In genomic region chr3:36206936-36207620, GRCh38 we compare ENCODE assay signal across 2 cellular contexts.
TF ChIP-seq lines count a peak whose summit lies in the region.

No MANE protein-coding gene starts in this region.

TF ChIP-seq in GM23338, 12 proteins besides CTCF, POLR2A, EP300 and RAD21 (continued from another document):
- TF ChIP-seq ZNF462 (CRISPR knock-in tag; IDR thresholded peaks at IDR 0.05) (no peak), NANOG (IDR thresholded peaks at IDR 0.05; ENCODE audit: borderline replicate concordance) (no peak), EZH2 (IDR thresholded peaks at IDR 0.05; ENCODE audit: low read depth, unreplicated experiment) (no peak), STAT1 (IDR thresholded peaks at IDR 0.05; ENCODE audit: unreplicated experiment) (no peak), ZNF331 (CRISPR knock-in tag; IDR thresholded peaks at IDR 0.05; ENCODE audit: low read depth) (no peak), ETS1 (IDR thresholded peaks at IDR 0.05) (no peak), ZNF114 (CRISPR knock-in tag; IDR thresholded peaks at IDR 0.05) (no peak), REST (IDR thresholded peaks at IDR 0.05; ENCODE audit: unreplicated experiment) (no peak), POLR2AphosphoS5 (IDR thresholded peaks at IDR 0.05; ENCODE audit: low read depth) (no peak), JUNB (IDR thresholded peaks at IDR 0.05; ENCODE audit: unreplicated experiment) (no peak), EZH2phosphoT487 (IDR thresholded peaks at IDR 0.05; ENCODE audit: unreplicated experiment) (no peak)

TF ChIP-seq in HEK293, 187 proteins besides CTCF, POLR2A, EP300 and RAD21 (continued from another document and continues in another):
- TF ChIP-seq FEZF1 (tag by site-specific recombination; IDR thresholded peaks at IDR 0.05) (peak; percentile 97), SALL2 (tag by site-specific recombination; IDR thresholded peaks at IDR 0.05; ENCODE audit: borderline replicate concordance) (no peak), ZSCAN4 (tag by site-specific recombination; IDR thresholded peaks at IDR 0.05) (no peak), ZFP3 (tag by site-specific recombination; IDR thresholded peaks at IDR 0.05; ENCODE audit: low read depth) (no peak), KLF1 (tag by site-specific recombination; IDR thresholded peaks at IDR 0.05) (no peak), ZNF501 (tag by site-specific recombination; IDR thresholded peaks at IDR 0.05) (no peak), ZNF747 (tag by site-specific recombination; IDR thresholded peaks at IDR 0.05) (no peak), ZNF792 (tag by site-specific recombination; IDR thresholded peaks at IDR 0.05) (no peak), GLI2 (tag by site-specific recombination; IDR thresholded peaks at IDR 0.05; ENCODE audit: borderline replicate concordance, low read depth) (no peak), ZNF707 (tag by site-specific recombination; IDR thresholded peaks at IDR 0.05) (no peak), ZXDB (tag by site-specific recombination; IDR thresholded peaks at IDR 0.05) (peak; percentile 81; the same call in 1 of the 2 replicates), ZBTB11 (tag by site-specific recombination; conservative IDR thresholded peaks at IDR 0.05; ENCODE audit: low read depth) (no peak), ZBTB44 (tag by site-specific recombination; IDR thresholded peaks at IDR 0.05) (no peak), SP7 (tag by site-specific recombination; IDR thresholded peaks at IDR 0.05) (0 out of 2 replicates have a peak, but pooled peaks have one; percentile 13), ZFP69B (tag by site-specific recombination; IDR thresholded peaks at IDR 0.05) (no peak), ZNF561 (tag by site-specific recombination; IDR thresholded peaks at IDR 0.05; ENCODE audit: borderline replicate concordance) (no peak), EGR2 (tag by site-specific recombination; IDR thresholded peaks at IDR 0.05; ENCODE audit: low read depth) (no peak), ZNF140 (tag by site-specific recombination; IDR thresholded peaks at IDR 0.05) (no peak), ZNF211 (tag by site-specific recombination; IDR thresholded peaks at IDR 0.05; ENCODE audit: low read depth) (no peak), ZNF350 (tag by site-specific recombination; IDR thresholded peaks at IDR 0.05) (peak; percentile 60; the same call in 1 of the 2 replicates), ZNF473 (tag by site-specific recombination; IDR thresholded peaks at IDR 0.05) (no peak), ZIC2 (tag by site-specific recombination; IDR thresholded peaks at IDR 0.05) (no peak), GLIS1 (tag by site-specific recombination; IDR thresholded peaks at IDR 0.05) (no peak), ZNF146 (tag by site-specific recombination; IDR thresholded peaks at IDR 0.05) (no peak), ZNF48 (tag by site-specific recombination; IDR thresholded peaks at IDR 0.05) (no peak), KLF16 (tag by site-specific recombination; IDR thresholded peaks at IDR 0.05) (no peak), ZNF366 (tag by site-specific recombination; conservative IDR thresholded peaks at IDR 0.05) (peak; percentile 50), PRDM4 (tag by site-specific recombination; IDR thresholded peaks at IDR 0.05) (peak; percentile 42; the same call in 1 of the 2 replicates), BCL6B (tag by site-specific recombination; IDR thresholded peaks at IDR 0.05) (peak; percentile 78), HOXD13 (CRISPR knock-in tag; IDR thresholded peaks at IDR 0.05; ENCODE audit: borderline replicate concordance) (no peak), ZNF426 (tag by site-specific recombination; IDR thresholded peaks at IDR 0.05) (peak; percentile 14; the same call in 1 of the 2 replicates), ZNF423 (tag by site-specific recombination; IDR thresholded peaks at IDR 0.05) (no peak), ZSCAN23 (tag by site-specific recombination; IDR thresholded peaks at IDR 0.05) (no peak), SCRT2 (tag by site-specific recombination; IDR thresholded peaks at IDR 0.05) (no peak), ZSCAN16 (tag by site-specific recombination; IDR thresholded peaks at IDR 0.05) (no peak), ZNF692 (tag by site-specific recombination; IDR thresholded peaks at IDR 0.05) (no peak), ZBTB48 (tag by site-specific recombination; IDR thresholded peaks at IDR 0.05) (no peak), ZNF843 (tag by site-specific recombination; IDR thresholded peaks at IDR 0.05) (peak; percentile 97), ZNF433 (tag by site-specific recombination; IDR thresholded peaks at IDR 0.05; ENCODE audit: low read depth) (no peak), OSR2 (tag by site-specific recombination; IDR thresholded peaks at IDR 0.05) (peak; percentile 27; the same call in 1 of the 2 replicates), ZNF112 (tag by site-specific recombination; IDR thresholded peaks at IDR 0.05) (no peak), ZNF654 (tag by site-specific recombination; IDR thresholded peaks at IDR 0.05; ENCODE audit: low read depth) (no peak), GFI1B (tag by site-specific recombination; IDR thresholded peaks at IDR 0.05) (no peak), HIC1 (tag by site-specific recombination; IDR thresholded peaks at IDR 0.05) (0 out of 2 replicates have a peak, but pooled peaks have one; percentile 17), ZBTB26 (tag by site-specific recombination; optimal IDR thresholded peaks at IDR 0.05) (no peak), KLF9 (tag by site-specific recombination; IDR thresholded peaks at IDR 0.05; ENCODE audit: low read depth) (no peak), ZNF121 (tag by site-specific recombination; IDR thresholded peaks at IDR 0.05) (no peak), ZNF510 (tag by site-specific recombination; IDR thresholded peaks at IDR 0.05; ENCODE audit: insufficient replicate concordance) (no peak), TCF7L2 (IDR thresholded peaks at IDR 0.05; ENCODE audit: borderline replicate concordance, low read depth, low read length) (peak; percentile 97), ZNF830 (tag by site-specific recombination; IDR thresholded peaks at IDR 0.05; ENCODE audit: low read depth) (no peak), ZNF202 (tag by site-specific recombination; IDR thresholded peaks at IDR 0.05; ENCODE audit: borderline replicate concordance) (no peak), ZNF335 (tag by site-specific recombination; conservative IDR thresholded peaks at IDR 0.05) (no peak), OVOL3 (tag by site-specific recombination; IDR thresholded peaks at IDR 0.05) (0 out of 2 replicates have a peak, but pooled peaks have one; percentile 11), MEIS1 (CRISPR knock-in tag; IDR thresholded peaks at IDR 0.05; ENCODE audit: borderline replicate concordance) (no peak), IKZF3 (tag by site-specific recombination; IDR thresholded peaks at IDR 0.05) (peak; percentile 53)
